In genomic region chr2:23605236-23605635, GRCh38 we compare ENCODE assay signal across 23 cellular contexts.
"Had no signal": no experiment of that assay in that cellular context is flagged by ENCODE, and none has a peak within 500 bp of the region (broad histone marks: within the 10 kb centered on the region; RNA-seq: fewer than 3 reads in every experiment).

No MANE protein-coding gene starts in this region.

- DNase-seq: cerebellar nuclear complex; effector CD4-positive, alpha-beta T cell; head of caudate nucleus; kidney; mesenchymal stem cell; mucosa of descending colon; naive B cell; stimulated activated CD4-positive, alpha-beta T cell treated with anti-CD3 and anti-CD28 coated beads, Interleukin-15, amount 100 ng/mL, for 24 hours; stimulated activated CD4-positive, alpha-beta T cell treated with anti-CD3 and anti-CD28 coated beads, Interleukin-2, amount 100 ng/mL, for 48 hours; stimulated activated naive B cell treated with anti-CD40 and anti-IgM and Interleukin-4, amounts not matched to agents 10 μg/mL and 1 μg/mL and 100 μg/mL, for 72 hours; trophoblast cell had no signal

- ATAC-seq: left lobe of liver; mucosa of descending colon; stimulated activated naive B cell treated with anti-CD40 and anti-IgM and Interleukin-4, amounts not matched to agents 10 μg/mL and 1 μg/mL and 100 μg/mL, for 72 hours had no signal

- H3K9ac ChIP-seq: parathyroid adenoma had no signal

- H3K79me2 ChIP-seq: parathyroid adenoma had no signal

- H3K27ac Mint-ChIP-seq: mesothelial cell of epicardium; stimulated activated naive B cell treated with anti-CD40 and anti-IgM and Interleukin-4, amounts not matched to agents 10 μg/mL and 1 μg/mL and 100 μg/mL, for 72 hours; stimulated activated naive CD8-positive, alpha-beta T cell treated with anti-CD3 and anti-CD28 coated beads, Interleukin-15, Interleukin-2, amounts not matched to agents 100 ng/mL and 50 ng/mL, for 24 hours had no signal

- H2AFZ ChIP-seq: parathyroid adenoma had no signal

- H3K27me3 ChIP-seq: right atrium auricular region, suprapubic skin, vagina had no signal

- H3K4me1 ChIP-seq: parathyroid adenoma, prostate gland, right atrium auricular region, suprapubic skin had no signal

- H3K36me3 ChIP-seq: prostate gland, right atrium auricular region, suprapubic skin, vagina had no signal

- H3K4me1 Mint-ChIP-seq: naive B cell; stimulated activated naive B cell treated with anti-CD40 and anti-IgM and Interleukin-4, amounts not matched to agents 10 μg/mL and 1 μg/mL and 100 μg/mL, for 72 hours had no signal

- FAIRE-seq: colon, frontal cortex, kidney had no signal

- H3K27ac ChIP-seq: dorsolateral prefrontal cortex, parathyroid adenoma, prostate gland, right atrium auricular region, skin epidermis, suprapubic skin, vagina had no signal

- H3K9me3 ChIP-seq: prostate gland, suprapubic skin, vagina had no signal

- H3K4me3 Mint-ChIP-seq: mesothelial cell of epicardium; naive B cell; stimulated activated naive B cell treated with anti-CD40 and anti-IgM and Interleukin-4, amounts not matched to agents 10 μg/mL and 1 μg/mL and 100 μg/mL, for 72 hours; stimulated activated naive CD8-positive, alpha-beta T cell treated with anti-CD3 and anti-CD28 coated beads, Interleukin-15, Interleukin-2, amounts not matched to agents 100 ng/mL and 50 ng/mL, for 24 hours had no signal

- H3K4me3 ChIP-seq: dorsolateral prefrontal cortex, mucosa of descending colon, prostate gland, right atrium auricular region, skin epidermis, suprapubic skin, vagina had no signal
